Comparison of ENCODE assay signal across 1 cellular context in the genomic region with DNA sequence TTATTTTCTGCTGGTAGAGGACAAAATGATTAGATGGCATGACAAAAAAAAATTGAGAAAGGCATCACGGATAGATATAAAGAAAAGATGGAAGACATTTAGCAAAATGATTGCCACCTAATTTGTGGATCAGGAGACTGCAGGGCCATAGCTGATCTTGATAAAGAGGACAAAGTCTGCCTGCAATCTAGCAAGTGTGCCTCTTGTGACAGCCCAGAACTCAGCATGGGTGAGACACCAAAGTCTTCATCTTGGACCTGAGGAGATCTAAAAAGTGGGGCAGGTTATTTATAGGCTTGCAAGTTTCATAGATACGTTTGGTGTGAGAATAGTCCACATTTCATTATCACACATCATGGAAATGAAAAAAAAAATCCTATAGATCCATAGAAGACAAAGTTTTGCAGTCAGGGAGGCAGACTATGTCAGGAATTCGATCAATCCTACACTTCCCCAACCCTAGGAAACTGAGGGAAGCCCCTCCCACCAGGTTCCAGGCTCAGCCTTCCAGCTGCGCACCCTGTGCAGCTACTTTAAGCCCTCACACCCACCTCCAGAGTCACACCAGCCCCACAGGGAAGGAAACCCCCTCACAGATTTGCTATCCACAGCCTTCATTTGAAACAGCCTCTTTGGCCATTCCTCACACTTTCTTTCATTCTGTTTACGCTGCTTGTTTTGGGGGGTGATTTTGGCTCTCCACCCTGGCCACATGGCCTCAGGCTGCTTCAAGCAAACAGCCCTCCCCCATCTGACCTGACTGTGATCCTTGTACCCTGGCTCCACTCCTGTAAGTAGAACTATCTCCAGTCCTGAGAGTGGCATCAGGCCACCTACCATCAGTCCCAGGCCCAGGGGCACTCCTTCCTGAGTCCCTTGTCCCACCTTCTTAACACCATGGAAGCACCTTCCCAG.
TF ChIP-seq lines count a peak whose summit lies in the region.

No MANE protein-coding gene starts in this region.

TF ChIP-seq in GM12878, 131 proteins besides CTCF, POLR2A, EP300 and RAD21:
- TF ChIP-seq IKZF2 (IDR thresholded peaks at IDR 0.05) = peak in 1 of 2 experiments; percentile 34; a peak in 2 of 4 replicates
- no peak for TF ChIP-seq E2F8 (IDR thresholded peaks at IDR 0.05; ENCODE audit: low read depth, partially characterized antibody)
- peak; percentile 58; the same call in 1 of the 2 replicates for TF ChIP-seq RELB (IDR thresholded peaks at IDR 0.05; ENCODE audit: low read depth)
- no peak for TF ChIP-seq RFX5 (IDR thresholded peaks at IDR 0.05; ENCODE audit: low read depth, low read length)
- TF ChIP-seq ZBED1 (IDR thresholded peaks at IDR 0.05; ENCODE audit: borderline replicate concordance) = no peak
- TF ChIP-seq BACH1 (IDR thresholded peaks at IDR 0.05; ENCODE audit: borderline replicate concordance) = no peak
- TF ChIP-seq NBN (IDR thresholded peaks at IDR 0.05) = 0 out of 2 replicates have a peak, but pooled peaks have one; percentile 23
- TF ChIP-seq IKZF1 (conservative IDR thresholded peaks at IDR 0.05) = peak; percentile 51; the same call in 1 of the 2 replicates
- TF ChIP-seq MTA2 (IDR thresholded peaks at IDR 0.05; ENCODE audit: low read depth) = 0 out of 2 replicates have a peak, but pooled peaks have one; percentile 38
- TF ChIP-seq ESRRA (IDR thresholded peaks at IDR 0.05; ENCODE audit: low read length) = no peak
